ENCODE assay signal across 14 cellular contexts in genomic region chr1:235307158-235308124, GRCh38. TPM values are rescaled to one million over a fixed set of nuclear protein-coding genes. Genes with fewer than 3 reads are reported as not detected.
DNase-seq lines count a peak whose midpoint lies in the region; ATAC-seq and TF ChIP-seq lines count a peak whose summit lies in the region.
"Had no signal": no experiment of that assay in that cellular context is flagged by ENCODE, and none has a peak within 500 bp of the region (broad histone marks: within the 10 kb centered on the region; RNA-seq: fewer than 3 reads in every experiment).

No MANE protein-coding gene starts in this region.

- BruUV-seq in PC-9 (replicated peaks; lab: Mats Ljungman, UMichigan): no TSS peak

- peaks cover 0 to 6% (median 0%) of the 10 kb centered on the region in 3 donors for H3K27me3 Mint-ChIP-seq in immature natural killer cell (ENCODE audit: low read depth in 3 of 3)

- peaks cover 71 to 79% of the 10 kb centered on the region in 2 donors for H3K4me1 Mint-ChIP-seq in immature natural killer cell

- H3K9me3 ChIP-seq in SK-N-MC (ENCODE audit: low read depth, low read length) (no peaks in the 10 kb centered on the region), skeletal muscle tissue (ENCODE audit: control insufficient read depth in 3 of 3, low read length in 3 of 3) (no peaks in the 10 kb centered on the region), PC-9 (ENCODE audit: insufficient read depth, low read depth) (no peaks in the 10 kb centered on the region)

- POLR2A ChIA-PET in PC-9 (lab: Charles Lee; ENCODE audit: unreplicated experiment): interaction anchor here (0.5 to 0.6 kb wide), 3 partner anchors 21 to 731 kb away, joined by 3 to 22 read pairs (median 3); partner anchors contain the start of gene GGPS1

- no peak overlapping the region for H3K4me2 ChIP-seq in PC-9

- no peaks in the 10 kb centered on the region for H3K9me2 ChIP-seq in PC-9 (ENCODE audit: insufficient read depth)

- DNase-seq in left ventricle myocardium superior (no peak), Right ventricle myocardium inferior (ENCODE audit: missing footprints) (no peak), SK-N-MC (ENCODE audit: low read depth, low spot score) (no peak), immature natural killer cell (no peak), GDM1 (lab: John Stamatoyannopoulos, UW) (no peak), PC-9 (no peak)
- DNase-seq: activated gamma-delta T cell treated with Interleukin-2 at 50 U/mL for 16 hours, C1 segment of cervical spinal cord, NCI-H345, OCI-M1, retina had no signal

- no peaks in the 10 kb centered on the region for H3K36me3 Mint-ChIP-seq in immature natural killer cell

- no peaks in the 10 kb centered on the region; the same call in 1 of the 2 replicates for H3K36me3 ChIP-seq in SK-N-MC (ENCODE audit: insufficient read depth, low read length)
- no peaks in the 10 kb centered on the region for H3K36me3 ChIP-seq in skeletal muscle tissue (ENCODE audit: control insufficient read depth in 3 of 3, insufficient read depth in 3 of 3, low read length in 3 of 3)
- no peaks in the 10 kb centered on the region for H3K36me3 ChIP-seq in PC-9 (ENCODE audit: low read depth)

- TF ChIP-seq CTCF in PC-9 (conservative IDR thresholded peaks at IDR 0.05): no peak

- H3K4me1 ChIP-seq in skeletal muscle tissue (ENCODE audit: control insufficient read depth in 3 of 3, insufficient read depth in 3 of 3, low read length in 3 of 3) (peaks cover 12 to 20% (median 17%) of the 10 kb centered on the region in 3 donors), PC-9 (replicated peaks; ENCODE audit: insufficient read depth) (no peaks in the 10 kb centered on the region)

- peaks cover 84% of the 10 kb centered on the region for H3K79me2 ChIP-seq in PC-9 (ENCODE audit: low read depth)

- H3K27ac Mint-ChIP-seq in immature natural killer cell: peak overlapping the region; percentile 44 to 84 (median 52)

- H4K20me1 ChIP-seq in PC-9 (ENCODE audit: insufficient read depth): peaks cover 48% of the 10 kb centered on the region

- no peak overlapping the region for H3K9ac ChIP-seq in SK-N-MC (ENCODE audit: insufficient read length)
- H3K9ac ChIP-seq in skeletal muscle tissue (ENCODE audit: low read depth in 1 of 3, low read length in 3 of 3): no peak overlapping the region

- peaks cover 5% of the 10 kb centered on the region; the same call in 1 of the 2 replicates for H3F3A ChIP-seq in PC-9 (ENCODE audit: insufficient read depth, low read depth)

- no peaks in the 10 kb centered on the region for H3K9me3 Mint-ChIP-seq in immature natural killer cell

- no peak overlapping the region for H2AFZ ChIP-seq in PC-9

- H3K27me3 ChIP-seq in skeletal muscle tissue (ENCODE audit: control insufficient read depth in 3 of 3, insufficient read depth in 3 of 3, low read length in 3 of 3) (no peaks in the 10 kb centered on the region), PC-9 (ENCODE audit: insufficient read depth, low read depth) (no peaks in the 10 kb centered on the region)

- ATAC-seq in left ventricle myocardium superior: peak; percentile 41
- no peak for ATAC-seq in Right ventricle myocardium inferior
- ATAC-seq in GM19397 (IDR thresholded peaks at IDR 0.05; ENCODE audit: unreplicated experiment): no peak
- ATAC-seq: activated CD4-positive, CD25-positive, alpha-beta regulatory T cell treated with anti-CD3 and anti-CD28 coated beads, Interleukin-2, amount 50 U/mL, for 24 hours had no signal

- no peak overlapping the region for H3K4me3 Mint-ChIP-seq in immature natural killer cell

- H3K4me3 ChIP-seq in SK-N-MC: no peak overlapping the region
- no peak overlapping the region for H3K4me3 ChIP-seq in skeletal muscle tissue (ENCODE audit: low read length in 3 of 3)
- H3K4me3 ChIP-seq in PC-9: no peak overlapping the region

- H3K27ac ChIP-seq in SK-N-MC: peak overlapping the region; percentile 42
- H3K27ac ChIP-seq in skeletal muscle tissue (ENCODE audit: low read depth, low read length): peak overlapping the region; percentile 49
- no peak overlapping the region for H3K27ac ChIP-seq in PC-9

- CTCF ChIA-PET in PC-9 (lab: Charles Lee): interaction anchor here (0.6 kb wide), 1 partner anchor 202 kb away, joined by 4 read pairs; no protein-coding TSS in a partner anchor

- intact Hi-C loops in left ventricle myocardium superior (cut with micrococcal nuclease) (no loop called here), Right ventricle myocardium inferior (cut with DNase I) (no loop called here), PC-9 (cut with micrococcal nuclease; ENCODE audit: unreplicated experiment) (no loop called here)

RNA-seq across cellular contexts. Expression of gene ARID4B, which starts 20.5 kb away (rescaled TPM):
- total RNA-seq in left ventricle myocardium superior (18.3 TPM), Right ventricle myocardium inferior (14.8 TPM), skeletal muscle tissue (23.0 TPM), PC-9 (2021) (42.6 and 47.1 TPM in 2 replicates)
- polyA plus RNA-seq in immature natural killer cell: 10 to 100 TPM; 28.3 to 77.9 (median 34.2) TPM

RNA-seq across cellular contexts. Expression of gene GGPS1, which starts 20.9 kb away (rescaled TPM):
- total RNA-seq in left ventricle myocardium superior (29.8 TPM), Right ventricle myocardium inferior (33.1 TPM), skeletal muscle tissue (15.1 TPM), PC-9 (2021) (47.4 and 61.7 TPM in 2 replicates)
- 10 to 100 TPM; 38.8 to 60.1 (median 50.5) TPM for polyA plus RNA-seq in immature natural killer cell

RNA-seq across cellular contexts. Expression of gene TBCE, which starts 59.8 kb away (rescaled TPM):
- total RNA-seq in left ventricle myocardium superior (18.7 TPM), Right ventricle myocardium inferior (22.8 TPM), skeletal muscle tissue (32.9 TPM), PC-9 (2021) (18.9 and 22.8 TPM in 2 replicates)
- 10 to 100 TPM in 2 of 3 donors, 1 to 10 TPM in 1; 6.0 to 21.1 (median 16.5) TPM for polyA plus RNA-seq in immature natural killer cell
